In genomic region chr16:74140557-74140956, GRCh38 we compare ENCODE assay signal across 8 cellular contexts.
"Had no signal": no experiment of that assay in that cellular context is flagged by ENCODE, and none has a peak within 500 bp of the region (broad histone marks: within the 10 kb centered on the region; RNA-seq: fewer than 3 reads in every experiment).

No MANE protein-coding gene starts in this region.

- ATAC-seq: GM12878 had no signal

- H3K4me3 ChIP-seq: GM12878 had no signal

- FAIRE-seq: G401.6, GM12878, GM12891, GM12892, GM18507, GM19239 had no signal

- DNase-seq: GDM1, GF-D8 had no signal
